Comparison of ENCODE assay signal across 28 cellular contexts in the genomic region with DNA sequence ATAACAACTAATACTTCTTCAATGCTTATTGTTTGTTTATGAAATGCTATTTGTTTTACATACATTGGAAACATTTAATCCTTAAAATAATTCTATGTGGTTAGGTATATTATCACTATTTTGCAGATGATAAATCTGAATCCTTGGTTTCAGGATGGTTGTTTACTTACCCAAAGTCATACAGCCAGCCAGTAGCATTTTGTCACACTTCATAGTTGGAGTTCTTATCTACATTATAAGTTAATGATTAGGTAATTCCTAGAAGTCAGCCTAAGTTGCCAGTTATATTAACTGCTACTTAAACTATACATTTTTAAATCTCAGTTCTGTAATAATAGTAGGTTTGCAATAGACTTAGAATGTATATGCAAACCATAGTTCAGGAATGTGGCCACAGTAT.
"Had no signal": no experiment of that assay in that cellular context is flagged by ENCODE, and none has a peak within 500 bp of the region (broad histone marks: within the 10 kb centered on the region; RNA-seq: fewer than 3 reads in every experiment).

No MANE protein-coding gene starts in this region.

- H2AFZ ChIP-seq: hepatocyte, neural progenitor cell had no signal

- H3K4me1 ChIP-seq: left lung, testis, transverse colon, vagina had no signal

- H3K27me3 ChIP-seq: heart left ventricle, hepatocyte, left lung, neural progenitor cell, neutrophil, sigmoid colon, stomach, testis, thyroid gland, transverse colon, upper lobe of left lung, vagina had no signal

- H3K27ac ChIP-seq: heart left ventricle, hepatocyte, left lung, neural progenitor cell, neutrophil, sigmoid colon, stomach, testis, thyroid gland, transverse colon, upper lobe of left lung, vagina had no signal

- ATAC-seq: heart left ventricle; left lung; natural killer cell; right cardiac atrium; stimulated activated memory B cell treated with anti-CD40 and anti-IgM and Interleukin-4, amounts not matched to agents 10 μg/mL and 1 μg/mL and 100 μg/mL, for 72 hours; stimulated activated naive CD8-positive, alpha-beta T cell treated with anti-CD3 and anti-CD28 coated beads, Interleukin-15, Interleukin-2, amounts not matched to agents 100 U/mL and 50 U/mL, for 24 hours had no signal

- DNase-seq: heart left ventricle; islet precursor cell; left lung; mesendoderm; naive B cell; natural killer cell; nephron progenitor cell; occipital lobe; retina; right cardiac atrium; sigmoid colon; stimulated activated CD4-positive, alpha-beta T cell treated with anti-CD3 and anti-CD28 coated beads, Interleukin-1b, Interleukin-23, amount 100 ng/mL, for 48 hours; stimulated activated CD4-positive, alpha-beta T cell treated with anti-CD3 and anti-CD28 coated beads, Interleukin-2, amount 100 ng/mL, for 48 hours; stimulated activated CD4-positive, alpha-beta T cell treated with anti-CD3 and anti-CD28 coated beads, Interleukin-4, amount 100 ng/mL, for 4 hours; stimulated activated CD8-positive, alpha-beta memory T cell treated with anti-CD3 and anti-CD28 coated beads, Interleukin-4, amount 100 ng/mL, for 48 hours; stimulated activated naive CD8-positive, alpha-beta T cell treated with anti-CD3 and anti-CD28 coated beads, Interleukin-15, Interleukin-2, amounts not matched to agents 100 U/mL and 50 U/mL, for 24 hours; stomach; testis; thyroid gland; transverse colon; upper lobe of left lung had no signal

- H3K36me3 ChIP-seq: heart left ventricle, left lung, neural progenitor cell, neutrophil, sigmoid colon, stomach, thyroid gland, transverse colon, upper lobe of left lung, vagina had no signal

- H3K9me3 ChIP-seq: heart left ventricle, left lung, neutrophil, sigmoid colon, stomach, testis, thyroid gland, transverse colon, upper lobe of left lung, vagina had no signal

- H3K4me2 ChIP-seq: hepatocyte, neural progenitor cell, smooth muscle cell had no signal

- H3K4me3 ChIP-seq: heart left ventricle, hepatocyte, left lung, lung, neural progenitor cell, sigmoid colon, smooth muscle cell, stomach, testis, thyroid gland, transverse colon, upper lobe of left lung, vagina had no signal
